23 cellular contexts compared by ENCODE assay signal in the genomic region with DNA sequence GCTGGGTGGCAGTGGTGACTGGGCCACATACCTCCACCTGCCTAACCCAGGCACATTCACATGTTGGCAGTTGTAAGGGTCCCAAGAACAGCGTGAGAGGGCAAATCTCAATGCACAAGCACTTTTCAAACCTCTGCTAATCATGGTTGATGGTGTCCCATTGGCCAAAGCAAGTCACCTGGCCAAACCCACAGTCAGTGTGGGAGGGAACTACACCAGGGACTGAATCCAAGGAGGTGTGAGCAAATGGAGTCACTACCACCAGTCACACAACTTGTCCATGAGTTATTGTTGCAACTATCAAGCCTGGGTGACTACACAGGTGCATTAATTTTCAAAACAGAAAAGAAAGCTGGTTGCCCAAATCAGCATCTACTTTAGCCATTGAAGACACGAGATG.
"Had no signal": no experiment of that assay in that cellular context is flagged by ENCODE, and none has a peak within 500 bp of the region (broad histone marks: within the 10 kb centered on the region; RNA-seq: fewer than 3 reads in every experiment).

No MANE protein-coding gene starts in this region.

- H3K36me3 ChIP-seq: esophagus squamous epithelium, heart right ventricle, left lung, lower lobe of right lung had no signal

- ATAC-seq: heart right ventricle, left lung, lower lobe of right lung, mucosa of descending colon had no signal

- H3K9me3 ChIP-seq: esophagus squamous epithelium, heart right ventricle, left lung, lower lobe of right lung, mucosa of descending colon had no signal

- FAIRE-seq: colon, endothelial cell of umbilical vein, kidney had no signal

- H3K4me3 ChIP-seq: coronary artery, dorsolateral prefrontal cortex, esophagus squamous epithelium, heart right ventricle, left lung, lower lobe of right lung, mucosa of descending colon had no signal

- DNase-seq: dermis blood vessel endothelial cell; dorsolateral prefrontal cortex; effector CD4-positive, alpha-beta T cell; effector memory CD4-positive, alpha-beta T cell; esophagus squamous epithelium; foreskin fibroblast; foreskin melanocyte; glutamatergic neuron; head of caudate nucleus; heart right ventricle; hippocampal formation; immature natural killer cell; kidney; left cardiac atrium; left lung; left ventricle myocardium superior; lower lobe of right lung; mesenchymal stem cell; mucosa of descending colon; naive B cell had no signal

- H3K27ac ChIP-seq: coronary artery, dorsolateral prefrontal cortex, esophagus squamous epithelium, heart right ventricle, left lung, lower lobe of right lung had no signal

- H3K4me1 ChIP-seq: esophagus squamous epithelium, heart right ventricle, left lung, lower lobe of right lung had no signal

- H3K27me3 ChIP-seq: esophagus squamous epithelium, left lung had no signal
